19 cellular contexts compared by ENCODE assay signal in genomic region chr9:136198605-136199083, GRCh38. TPM values are rescaled to one million over a fixed set of nuclear protein-coding genes. Genes with fewer than 3 reads are reported as not detected.
DNase-seq lines count a peak whose midpoint lies in the region; ATAC-seq, FAIRE-seq and TF ChIP-seq lines count a peak whose summit lies in the region.
"Had no signal": no experiment of that assay in that cellular context is flagged by ENCODE, and none has a peak within 500 bp of the region (broad histone marks: within the 10 kb centered on the region; RNA-seq: fewer than 3 reads in every experiment).

No MANE protein-coding gene starts in this region.

- H2BK120ac ChIP-seq in IMR-90 (ENCODE audit: low read depth, low read length) (no peak overlapping the region), H1 (replicated peaks; ENCODE audit: low read depth, low read length) (no peak overlapping the region)

- H3K27ac ChIP-seq in IMR-90 (ENCODE audit: insufficient read depth, low read length) (no peak overlapping the region), H1 (ENCODE audit: low read depth, low read length) (no peak overlapping the region), neural cell (ENCODE audit: low read length) (no peak overlapping the region)
- H3K27ac ChIP-seq: HL-60, psoas muscle, spleen, vagina had no signal

- no peaks in the 10 kb centered on the region for H3K4me1 ChIP-seq in IMR-90 (ENCODE audit: control insufficient read depth, insufficient read depth, low read length)
- peaks cover 3 to 35% (median 24%) of the 10 kb centered on the region in 4 experiments for H3K4me1 ChIP-seq in H1 (replicated peaks in 1 of 4; ENCODE audit: control insufficient read depth in 3 of 4, insufficient read depth in 4 of 4, low read length in 3 of 4)
- H3K4me1 ChIP-seq: psoas muscle had no signal

- in situ Hi-C loops in IMR-90 (cut with MboI; ENCODE audit: low sequenced_read_pairs), result no loop called here

- TF ChIP-seq CTCF in IMR-90 (conservative IDR thresholded peaks at IDR 0.05; ENCODE audit: low read depth, low read length) (no peak), H1 (IDR thresholded peaks at IDR 0.05; ENCODE audit: control extremely low read depth in 1 of 3, insufficient read depth in 1 of 3, low read depth in 1 of 3, low read length in 3 of 3) (no peak), neural cell (IDR thresholded peaks at IDR 0.05; ENCODE audit: poor library complexity, severe bottlenecking) (no peak)
- TF ChIP-seq CTCF in activated CD8-positive, alpha-beta T cell treated with anti-CD3 and anti-CD28 coated beads for 36 hours (IDR thresholded peaks at IDR 0.05), result no peak

- no TSS peak for BruUV-seq in IMR-90 (replicated peaks; lab: Mats Ljungman, UMichigan)

- no peaks in the 10 kb centered on the region for H3K9me2 ChIP-seq in neural cell (ENCODE audit: insufficient read depth, low read length)

- H3K4me2 ChIP-seq in IMR-90 (ENCODE audit: low read depth, low read length), result no peak overlapping the region
- H3K4me2 ChIP-seq in H1 (ENCODE audit: insufficient read depth in 1 of 2, low read depth in 2 of 2, low read length in 2 of 2), result peak overlapping the region; percentile 63 to 70
- H3K4me2 ChIP-seq in neural cell (ENCODE audit: low read length), result no peak overlapping the region

- WGBS in IMR-90 (ENCODE audit: extremely low coverage in 2 of 2, insufficient read length in 1 of 2), 2 experiments, result 2% methylated on average over 26 of the region's 62 CpGs; no CpG with 5 or more reads in 1 of the 2 experiments
- WGBS in H1 (ENCODE audit: extremely low coverage in 1 of 2, insufficient coverage in 1 of 2, insufficient read length in 1 of 2, insufficient replicate concordance in 2 of 2, low coverage in 1 of 2, low lambda C conversion rate in 2 of 2, missing lambda C conversion rate in 1 of 2), 2 experiments, result 1% methylated on average over 20 of the region's 62 CpGs; no CpG with 5 or more reads in 1 of the 2 experiments

- H3K23me2 ChIP-seq in H1 (ENCODE audit: low read depth, low read length), result peaks cover 9% of the 10 kb centered on the region; the same call in 1 of the 2 replicates

- ATAC-seq in IMR-90 (ENCODE audit: low read depth) (peak; percentile 24; the same call in 1 of the 2 replicates), GM18502 (IDR thresholded peaks at IDR 0.05; ENCODE audit: poor library complexity, unreplicated experiment) (no peak), HG02885 (IDR thresholded peaks at IDR 0.05; ENCODE audit: poor library complexity, unreplicated experiment) (no peak)
- no peak for ATAC-seq in activated CD8-positive, alpha-beta T cell treated with anti-CD3 and anti-CD28 coated beads for 36 hours
- ATAC-seq: naive thymus-derived CD4-positive, alpha-beta T cell; psoas muscle; T-cell had no signal

- no peak overlapping the region for H3K4me3 ChIP-seq in IMR-90 (ENCODE audit: insufficient read depth, low read depth, low read length)
- H3K4me3 ChIP-seq in H1 (ENCODE audit: extremely low read depth in 1 of 4, insufficient read depth in 2 of 4, low read depth in 3 of 4, low read length in 4 of 4), result peak overlapping the region in 3 of 4 experiments; percentile 13 to 51 (median 19); a peak in 2 of 8 replicates
- H3K4me3 ChIP-seq in neural cell (ENCODE audit: low read length), result peak overlapping the region; percentile 54
- H3K4me3 ChIP-seq: psoas muscle, vagina had no signal

- POLR2A ChIA-PET in IMR-90 (lab: Charles Lee; ENCODE audit: unreplicated experiment) (no interaction called here), H1 (lab: Charles Lee; ENCODE audit: partially characterized antibody) (interaction anchor here (1.7 kb wide), 1 partner anchor 13 kb away, joined by 5 read pairs; no protein-coding TSS in a partner anchor)
- POLR2A ChIA-PET in activated CD8-positive, alpha-beta T cell treated with anti-CD3 and anti-CD28 coated beads for 36 hours (lab: Charles Lee), result no interaction called here

- H3K18ac ChIP-seq in IMR-90 (ENCODE audit: low read depth, low read length) (no peak overlapping the region), H1 (ENCODE audit: extremely low read depth, low read length) (no peak overlapping the region)

- peaks cover 9% of the 10 kb centered on the region for H3K4me1 Mint-ChIP-seq in activated CD8-positive, alpha-beta T cell treated with anti-CD3 and anti-CD28 coated beads for 36 hours (ENCODE audit: low read depth)

- H3K56ac ChIP-seq in IMR-90 (ENCODE audit: extremely low read depth, insufficient read depth, low read length), result no peak overlapping the region
- no peak overlapping the region for H3K56ac ChIP-seq in H1 (replicated peaks; ENCODE audit: insufficient read length, low read depth, low read length)

- FAIRE-seq in H1 (lab: Jason Lieb, UNC), result no peak
- FAIRE-seq: D721Med, RCC 7860 had no signal

- H3K36me3 ChIP-seq in IMR-90 (ENCODE audit: control insufficient read depth, insufficient read depth, low read length) (no peaks in the 10 kb centered on the region), H1 (ENCODE audit: control insufficient read depth in 2 of 4, insufficient read depth in 4 of 4, low read length in 3 of 4) (peaks cover 0 to 15% (median 0%) of the 10 kb centered on the region in 4 experiments; a peak in 1 of 8 replicates), neural cell (ENCODE audit: insufficient read depth, low read length) (no peaks in the 10 kb centered on the region)
- H3K36me3 ChIP-seq: spleen, vagina had no signal

- H4K8ac ChIP-seq in IMR-90 (ENCODE audit: low read depth in 2 of 2, low read length in 2 of 2) (no peak overlapping the region), H1 (ENCODE audit: extremely low read depth, insufficient read depth, low read length) (no peak overlapping the region)

- no peak overlapping the region; the same call in 1 of the 2 replicates for H2BK12ac ChIP-seq in H1 (ENCODE audit: low read depth, low read length)

- no peak overlapping the region for H4K91ac ChIP-seq in IMR-90 (ENCODE audit: insufficient read depth, low read depth, low read length)
- no peak overlapping the region for H4K91ac ChIP-seq in H1 (replicated peaks; ENCODE audit: insufficient read length, low read length)

- H4K20me1 ChIP-seq in IMR-90 (ENCODE audit: insufficient read depth, low read length) (peaks cover 12% of the 10 kb centered on the region; the same call in 1 of the 2 replicates), H1 (replicated peaks in 1 of 2; ENCODE audit: control insufficient read depth in 1 of 2, insufficient read depth in 2 of 2, low read length in 2 of 2) (peaks cover 9 to 31% of the 10 kb centered on the region in 2 experiments), neural cell (ENCODE audit: insufficient read depth) (no peaks in the 10 kb centered on the region)

- H3K79me2 ChIP-seq in H1 (ENCODE audit: control insufficient read depth in 1 of 2, insufficient read depth in 2 of 2, low read length in 2 of 2), result no peaks in the 10 kb centered on the region
- H3K79me2 ChIP-seq in neural cell (replicated peaks; ENCODE audit: insufficient read depth, low read length), result no peaks in the 10 kb centered on the region

- H3K79me1 ChIP-seq in IMR-90 (ENCODE audit: low read depth in 1 of 2, low read length in 2 of 2) (no peaks in the 10 kb centered on the region), H1 (ENCODE audit: low read depth, low read length) (no peaks in the 10 kb centered on the region)

- H3F3A ChIP-seq in neural cell (ENCODE audit: insufficient read depth, low read length, poor library complexity, severe bottlenecking), result no peaks in the 10 kb centered on the region

- H3K14ac ChIP-seq in IMR-90 (replicated peaks; ENCODE audit: low read depth, low read length) (no peak overlapping the region), H1 (ENCODE audit: insufficient read length) (no peak overlapping the region)

- no peak overlapping the region for H3K4me3 Mint-ChIP-seq in activated CD8-positive, alpha-beta T cell treated with anti-CD3 and anti-CD28 coated beads for 36 hours
- H3K4me3 Mint-ChIP-seq: T-cell had no signal

- intact Hi-C loops in IMR-90 (cut with micrococcal nuclease), result no loop called here
- intact Hi-C loops in activated CD8-positive, alpha-beta T cell treated with anti-CD3 and anti-CD28 coated beads for 36 hours (cut with micrococcal nuclease), result no loop called here

- no peak for TF ChIP-seq POLR2A in IMR-90 (IDR thresholded peaks at IDR 0.05; ENCODE audit: low read depth, low read length)
- no peak for TF ChIP-seq POLR2A in H1 (IDR thresholded peaks at IDR 0.05; ENCODE audit: control extremely low read depth in 1 of 2, low read depth in 2 of 2, low read length in 2 of 2)

- H2BK5ac ChIP-seq in IMR-90 (ENCODE audit: low read depth, low read length, poor library complexity, severe bottlenecking) (no peak overlapping the region), H1 (ENCODE audit: low read depth, low read length) (no peak overlapping the region)

- H3K9ac ChIP-seq in IMR-90 (ENCODE audit: low read depth, low read length), result no peak overlapping the region
- H3K9ac ChIP-seq in H1 (replicated peaks in 1 of 4; ENCODE audit: extremely low read depth in 1 of 4, low read depth in 3 of 4, low read length in 3 of 4), result no peak overlapping the region
- H3K9ac ChIP-seq in neural cell (ENCODE audit: low read length), result no peak overlapping the region

- no peaks in the 10 kb centered on the region for H3K9me3 Mint-ChIP-seq in activated CD8-positive, alpha-beta T cell treated with anti-CD3 and anti-CD28 coated beads for 36 hours
- H3K9me3 Mint-ChIP-seq: T-cell had no signal

- peaks cover 86% of the 10 kb centered on the region for H3K27me3 ChIP-seq in IMR-90 (ENCODE audit: control insufficient read depth, insufficient read depth, low read length)
- H3K27me3 ChIP-seq in H1 (replicated peaks in 1 of 4; ENCODE audit: control insufficient read depth in 3 of 4, extremely low read depth in 1 of 4, insufficient read depth in 3 of 4, low read length in 3 of 4), result peaks cover 96 to 100% (median 100%) of the 10 kb centered on the region in 4 experiments
- peaks cover 96% of the 10 kb centered on the region for H3K27me3 ChIP-seq in neural cell (ENCODE audit: insufficient read depth, low read depth, low read length)

- no peak overlapping the region for H3K27ac Mint-ChIP-seq in activated CD8-positive, alpha-beta T cell treated with anti-CD3 and anti-CD28 coated beads for 36 hours
- H3K27ac Mint-ChIP-seq: naive thymus-derived CD4-positive, alpha-beta T cell; T-cell had no signal

- peak; percentile 69 to 72 for DNase-seq in NCI-H524 (lab: John Stamatoyannopoulos, UW)
- DNase-seq in NCI-H524 treated with DMSO at 0.1 percent for 48 hours (lab: John Stamatoyannopoulos, UW), result no peak
- no peak for DNase-seq in IMR-90
- DNase-seq in H1 (ENCODE audit: low read depth in 1 of 2, low spot score in 2 of 2), result peak in 1 of 2 experiments; percentile 75
- no peak for DNase-seq in activated CD8-positive, alpha-beta T cell treated with anti-CD3 and anti-CD28 coated beads for 36 hours
- DNase-seq: activated gamma-delta T cell treated with Interleukin-2 at 50 U/mL for 16 hours; Kasumi-1; naive thymus-derived CD4-positive, alpha-beta T cell; NCI-H526 treated with DMSO at 0.1 percent for 48 hours; psoas muscle; spleen; T-cell had no signal

- H2AK9ac ChIP-seq in IMR-90 (replicated peaks; ENCODE audit: low read depth, low read length, poor library complexity), result no peak overlapping the region

- no peaks in the 10 kb centered on the region for H3K9me1 ChIP-seq in IMR-90 (ENCODE audit: insufficient read depth, low read length)

- H2AK5ac ChIP-seq in IMR-90 (ENCODE audit: low read depth, low read length) (no peak overlapping the region), H1 (ENCODE audit: low read depth, low read length) (no peak overlapping the region)

- TF ChIP-seq EP300 in H1 (IDR thresholded peaks at IDR 0.05; ENCODE audit: borderline replicate concordance in 1 of 2, low read depth in 2 of 2, low read length in 2 of 2) (no peak), neural cell (conservative IDR thresholded peaks at IDR 0.05; ENCODE audit: poor library complexity, severe bottlenecking) (no peak)

- H2BK20ac ChIP-seq in IMR-90 (ENCODE audit: low read depth, low read length) (no peak overlapping the region), H1 (ENCODE audit: low read length) (no peak overlapping the region)

- no peaks in the 10 kb centered on the region for H3K36me3 Mint-ChIP-seq in activated CD8-positive, alpha-beta T cell treated with anti-CD3 and anti-CD28 coated beads for 36 hours (ENCODE audit: low read depth)
- H3K36me3 Mint-ChIP-seq: naive thymus-derived CD4-positive, alpha-beta T cell; T-cell had no signal

- peaks cover 56% of the 10 kb centered on the region for H3K27me3 Mint-ChIP-seq in activated CD8-positive, alpha-beta T cell treated with anti-CD3 and anti-CD28 coated beads for 36 hours

- no peak for TF ChIP-seq RAD21 in IMR-90 (IDR thresholded peaks at IDR 0.05; ENCODE audit: low read length)
- no peak for TF ChIP-seq RAD21 in H1 (IDR thresholded peaks at IDR 0.05 in 1 of 2, conservative IDR thresholded peaks at IDR 0.05 in 1 of 2; ENCODE audit: low read depth in 2 of 2, low read length in 2 of 2)
- no peak for TF ChIP-seq RAD21 in neural cell (conservative IDR thresholded peaks at IDR 0.05)

- dilution Hi-C loops in IMR-90 (cut with HindIII; ENCODE audit: low sequenced_read_pairs, unreplicated experiment), result no loop called here

- CTCF ChIA-PET in IMR-90 (lab: Yijun Ruan, JAX), result no interaction called here
- CTCF ChIA-PET in H1 (lab: Charles Lee; ENCODE audit: partially characterized antibody), result interaction anchor here (0.9 to 2.3 kb wide), 3 partner anchors 12 to 26 kb away, joined by 3 to 7 read pairs (median 5); no protein-coding TSS in a partner anchor
- CTCF ChIA-PET in activated CD8-positive, alpha-beta T cell treated with anti-CD3 and anti-CD28 coated beads for 36 hours (lab: Charles Lee), result no interaction called here

- H3K4ac ChIP-seq in IMR-90 (ENCODE audit: low read depth, low read length), result no peak overlapping the region
- no peak overlapping the region for H3K4ac ChIP-seq in H1 (replicated peaks; ENCODE audit: insufficient read length, low read depth, low read length)

- H3K23ac ChIP-seq in IMR-90 (ENCODE audit: low read depth, low read length) (no peak overlapping the region), H1 (ENCODE audit: insufficient read length) (no peak overlapping the region)

- H4K5ac ChIP-seq in IMR-90 (ENCODE audit: low read depth, low read length) (no peak overlapping the region), H1 (ENCODE audit: insufficient read length, low read depth, low read length) (no peak overlapping the region)

- H3K9me3 ChIP-seq in IMR-90 (ENCODE audit: control insufficient read depth, insufficient read depth, low read length) (peaks cover 2% of the 10 kb centered on the region; the same call in 1 of the 2 replicates), H1 (ENCODE audit: insufficient read depth in 2 of 2, low read depth in 1 of 2, low read length in 1 of 2) (no peaks in the 10 kb centered on the region), neural cell (ENCODE audit: low read length) (no peaks in the 10 kb centered on the region)
- H3K9me3 ChIP-seq: psoas muscle, spleen, vagina had no signal

- H2AFZ ChIP-seq in IMR-90 (replicated peaks; ENCODE audit: low read length, poor library complexity) (no peak overlapping the region), H1 (ENCODE audit: low read length) (no peak overlapping the region), neural cell (ENCODE audit: low read depth, low read length) (no peak overlapping the region)

- H2BK15ac ChIP-seq in IMR-90 (ENCODE audit: low read depth, low read length), result no peak overlapping the region
- no peak overlapping the region for H2BK15ac ChIP-seq in H1 (ENCODE audit: low read length)

RNA-seq across cellular contexts. Expression of gene LHX3, which starts 6.3 kb away (rescaled TPM):
- not detected in 2 replicates for total RNA-seq in IMR-90 (2012; rRNA removed)
- polyA plus RNA-seq in IMR-90 (2012; rRNA removed), result not detected in 2 replicates
- polyA plus RNA-seq in IMR-90 (2012; cell fraction: cytosol; rRNA removed), result not detected in 2 replicates
- 0.02 TPM in 1 of 2 replicates, not detected in the other for polyA plus RNA-seq in IMR-90 (2012; cell fraction: nucleus; rRNA removed; ENCODE audit: low replicate concordance)
- total RNA-seq in H1 (2021; fragmentation: NEBNext Ultra II Directional; extraction: Animal tissue kit (Norgen Biotek cat#: 25700)), result not detected in 2 replicates
- 0.02 and 0.03 TPM in 2 replicates for polyA plus RNA-seq in H1 (2011; rRNA removed)
- polyA plus RNA-seq in H1 (2011; cell fraction: cytosol; rRNA removed), result not detected
- 0.20 TPM for polyA plus RNA-seq in H1 (2011; cell fraction: nucleus; rRNA removed)
- not detected in 4 replicates for polyA plus RNA-seq in H1 (2012, experiment 1 of 2)
- polyA plus RNA-seq in H1 (2012, experiment 2 of 2), result not detected
- not detected for polyA plus RNA-seq in H1 (2013, experiment 1 of 2)
- 0.02 TPM for polyA plus RNA-seq in H1 (2013, experiment 2 of 2)
- polyA minus RNA-seq in H1 (2011; rRNA and poly(A)+ RNA removed), result not detected in 2 replicates
- not detected for polyA minus RNA-seq in H1 (2011; cell fraction: cytosol; rRNA and poly(A)+ RNA removed)
- 0.30 TPM for polyA minus RNA-seq in H1 (2011; cell fraction: nucleus; rRNA and poly(A)+ RNA removed)
- polyA plus RNA-seq in neural cell, result not detected in 2 replicates
- 0.23 TPM in 1 of 2 replicates, not detected in the other for polyA minus RNA-seq in neural cell
- total RNA-seq in activated CD8-positive, alpha-beta T cell treated with anti-CD3 and anti-CD28 coated beads for 36 hours, result not detected
- total RNA-seq: psoas muscle, spleen, vagina had no signal
- polyA plus RNA-seq: naive thymus-derived CD4-positive, alpha-beta T cell; psoas muscle; spleen had no signal

RNA-seq across cellular contexts. Expression of gene QSOX2, which starts 47.0 kb away (rescaled TPM):
- total RNA-seq in IMR-90 (2012; rRNA removed), result 5.0 and 5.9 TPM in 2 replicates
- polyA plus RNA-seq in IMR-90 (2012; rRNA removed) (12.7 and 12.9 TPM in 2 replicates), H1 (2011; rRNA removed) (18.0 and 21.8 TPM in 2 replicates), neural cell (20.7 and 25.1 TPM in 2 replicates)
- polyA plus RNA-seq in IMR-90 (2012; cell fraction: cytosol; rRNA removed), result 9.2 and 16.0 TPM in 2 replicates
- 18.3 and 24.7 TPM in 2 replicates for polyA plus RNA-seq in IMR-90 (2012; cell fraction: nucleus; rRNA removed; ENCODE audit: low replicate concordance)
- 27.5 and 28.6 TPM in 2 replicates for total RNA-seq in H1 (2021; fragmentation: NEBNext Ultra II Directional; extraction: Animal tissue kit (Norgen Biotek cat#: 25700))
- 20.4 TPM for polyA plus RNA-seq in H1 (2011; cell fraction: cytosol; rRNA removed)
- 52.2 TPM for polyA plus RNA-seq in H1 (2011; cell fraction: nucleus; rRNA removed)
- 18.2 to 24.6 TPM (median 21.8 TPM) in 4 replicates for polyA plus RNA-seq in H1 (2012, experiment 1 of 2)
- polyA plus RNA-seq in H1 (2012, experiment 2 of 2), result 13.5 TPM
- 27.3 TPM for polyA plus RNA-seq in H1 (2013, experiment 1 of 2)
- polyA plus RNA-seq in H1 (2013, experiment 2 of 2), result 25.5 TPM
- polyA minus RNA-seq in H1 (2011; rRNA and poly(A)+ RNA removed), result 17.0 and 19.8 TPM in 2 replicates
- 10.7 TPM for polyA minus RNA-seq in H1 (2011; cell fraction: cytosol; rRNA and poly(A)+ RNA removed)
- 13.1 TPM for polyA minus RNA-seq in H1 (2011; cell fraction: nucleus; rRNA and poly(A)+ RNA removed)
- 12.7 and 17.8 TPM in 2 replicates for polyA minus RNA-seq in neural cell
- 10 to 100 TPM; 21.0 to 21.5 TPM for total RNA-seq in activated CD8-positive, alpha-beta T cell treated with anti-CD3 and anti-CD28 coated beads for 36 hours

Comparison
In these comparisons a context has a peak if more than half of its experiments do, and no peak if none do; other contexts are left out.
1. DNase-seq: peak in NCI-H524 (2 of 2); none in NCI-H524 treated with DMSO at 0.1 percent for 48 hours (single experiment), IMR-90 (single experiment) and activated CD8-positive, alpha-beta T cell treated with anti-CD3 and anti-CD28 coated beads for 36 hours (single experiment).
2. H3K4me2 ChIP-seq: peak in H1 (2 of 2); none in IMR-90 (single experiment) and neural cell (single experiment).